In the genomic region with DNA sequence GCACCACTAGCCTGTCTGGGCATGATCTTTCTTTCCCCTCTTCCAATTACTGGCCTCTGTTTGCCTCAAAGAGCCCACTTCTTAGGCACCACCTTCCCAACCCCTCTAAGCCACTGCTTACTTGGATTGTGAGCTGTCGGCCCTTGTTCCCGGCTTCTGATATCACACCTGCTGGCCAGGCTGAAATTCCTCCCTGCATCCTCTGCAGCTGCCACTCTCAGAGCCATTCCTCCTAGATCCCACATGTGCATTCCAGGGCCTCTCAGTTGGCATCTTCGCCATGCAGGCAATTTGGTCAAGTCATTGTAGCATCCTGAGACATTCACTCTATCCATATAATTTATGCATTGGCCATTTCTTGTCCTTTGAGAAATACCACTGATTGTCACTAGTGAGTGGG, we compare ENCODE assay signal across 1 cellular context.
TF ChIP-seq lines count a peak whose summit lies in the region.

No MANE protein-coding gene starts in this region.

TF ChIP-seq in HepG2, 621 proteins besides CTCF, POLR2A, EP300 and RAD21 (continued from another document and continues in another):
- TF ChIP-seq ZNF639 (CRISPR knock-in tag; conservative IDR thresholded peaks at IDR 0.05), result no peak
- no peak for TF ChIP-seq HCFC1 (IDR thresholded peaks at IDR 0.05; ENCODE audit: low read depth, low read length)
- TF ChIP-seq FOXA1 (IDR thresholded peaks at IDR 0.05), result no peak
- TF ChIP-seq FOXA1 (CRISPR knock-in tag; IDR thresholded peaks at IDR 0.05), result no peak
- TF ChIP-seq ZNF281 (CRISPR knock-in tag; IDR thresholded peaks at IDR 0.05; ENCODE audit: borderline replicate concordance), result no peak
- no peak for TF ChIP-seq ZNF431 (CRISPR knock-in tag; IDR thresholded peaks at IDR 0.05; ENCODE audit: borderline replicate concordance, low read depth)
- TF ChIP-seq ZNF460 (CRISPR knock-in tag; IDR thresholded peaks at IDR 0.05; ENCODE audit: borderline replicate concordance), result no peak
- no peak for TF ChIP-seq MLLT10 (CRISPR knock-in tag; IDR thresholded peaks at IDR 0.05)
- TF ChIP-seq ZNF292 (CRISPR knock-in tag; IDR thresholded peaks at IDR 0.05; ENCODE audit: borderline replicate concordance, low read depth), result no peak
- TF ChIP-seq PCBP2 (optimal IDR thresholded peaks at IDR 0.05; ENCODE audit: low read depth, low read length, poor library complexity, severe bottlenecking), result no peak
- no peak for TF ChIP-seq MTA3 (CRISPR knock-in tag; IDR thresholded peaks at IDR 0.05)
- TF ChIP-seq, protein P1, sequence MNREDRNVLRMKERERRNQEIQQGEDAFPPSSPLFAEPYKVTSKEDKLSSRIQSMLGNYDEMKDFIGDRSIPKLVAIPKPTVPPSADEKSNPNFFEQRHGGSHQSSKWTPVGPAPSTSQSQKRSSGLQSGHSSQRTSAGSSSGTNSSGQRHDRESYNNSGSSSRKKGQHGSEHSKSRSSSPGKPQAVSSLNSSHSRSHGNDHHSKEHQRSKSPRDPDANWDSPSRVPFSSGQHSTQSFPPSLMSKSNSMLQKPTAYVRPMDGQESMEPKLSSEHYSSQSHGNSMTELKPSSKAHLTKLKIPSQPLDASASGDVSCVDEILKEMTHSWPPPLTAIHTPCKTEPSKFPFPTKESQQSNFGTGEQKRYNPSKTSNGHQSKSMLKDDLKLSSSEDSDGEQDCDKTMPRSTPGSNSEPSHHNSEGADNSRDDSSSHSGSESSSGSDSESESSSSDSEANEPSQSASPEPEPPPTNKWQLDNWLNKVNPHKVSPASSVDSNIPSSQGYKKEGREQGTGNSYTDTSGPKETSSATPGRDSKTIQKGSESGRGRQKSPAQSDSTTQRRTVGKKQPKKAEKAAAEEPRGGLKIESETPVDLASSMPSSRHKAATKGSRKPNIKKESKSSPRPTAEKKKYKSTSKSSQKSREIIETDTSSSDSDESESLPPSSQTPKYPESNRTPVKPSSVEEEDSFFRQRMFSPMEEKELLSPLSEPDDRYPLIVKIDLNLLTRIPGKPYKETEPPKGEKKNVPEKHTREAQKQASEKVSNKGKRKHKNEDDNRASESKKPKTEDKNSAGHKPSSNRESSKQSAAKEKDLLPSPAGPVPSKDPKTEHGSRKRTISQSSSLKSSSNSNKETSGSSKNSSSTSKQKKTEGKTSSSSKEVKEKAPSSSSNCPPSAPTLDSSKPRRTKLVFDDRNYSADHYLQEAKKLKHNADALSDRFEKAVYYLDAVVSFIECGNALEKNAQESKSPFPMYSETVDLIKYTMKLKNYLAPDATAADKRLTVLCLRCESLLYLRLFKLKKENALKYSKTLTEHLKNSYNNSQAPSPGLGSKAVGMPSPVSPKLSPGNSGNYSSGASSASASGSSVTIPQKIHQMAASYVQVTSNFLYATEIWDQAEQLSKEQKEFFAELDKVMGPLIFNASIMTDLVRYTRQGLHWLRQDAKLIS (CRISPR knock-in tag; IDR thresholded peaks at IDR 0.05), result no peak
- TF ChIP-seq GABPA (IDR thresholded peaks at IDR 0.05; ENCODE audit: low read depth, low read length), result no peak
- no peak for TF ChIP-seq GABPA (CRISPR knock-in tag; IDR thresholded peaks at IDR 0.05; ENCODE audit: low read depth)
- TF ChIP-seq TMF1 (CRISPR knock-in tag; IDR thresholded peaks at IDR 0.05; ENCODE audit: low read depth), result 0 out of 2 replicates have a peak, but pooled peaks have one; percentile 8
- 0 out of 2 replicates have a peak, but pooled peaks have one; percentile 13 for TF ChIP-seq SMC3 (IDR thresholded peaks at IDR 0.05; ENCODE audit: low read length)
- no peak for TF ChIP-seq HNRNPUL1 (IDR thresholded peaks at IDR 0.05; ENCODE audit: low read depth, low read length)
- no peak; the same call in 1 of the 2 replicates for TF ChIP-seq ZNF510 (CRISPR knock-in tag; IDR thresholded peaks at IDR 0.05; ENCODE audit: low read depth)
- no peak for TF ChIP-seq PHF20 (CRISPR knock-in tag; IDR thresholded peaks at IDR 0.05)
- TF ChIP-seq MAX (IDR thresholded peaks at IDR 0.05), result peak; percentile 46; the same call in 1 of the 2 replicates
- TF ChIP-seq GATAD1 (CRISPR knock-in tag; IDR thresholded peaks at IDR 0.05), result no peak
- no peak for TF ChIP-seq PAX8 (CRISPR knock-in tag; IDR thresholded peaks at IDR 0.05; ENCODE audit: borderline replicate concordance)
- TF ChIP-seq, protein P2, sequence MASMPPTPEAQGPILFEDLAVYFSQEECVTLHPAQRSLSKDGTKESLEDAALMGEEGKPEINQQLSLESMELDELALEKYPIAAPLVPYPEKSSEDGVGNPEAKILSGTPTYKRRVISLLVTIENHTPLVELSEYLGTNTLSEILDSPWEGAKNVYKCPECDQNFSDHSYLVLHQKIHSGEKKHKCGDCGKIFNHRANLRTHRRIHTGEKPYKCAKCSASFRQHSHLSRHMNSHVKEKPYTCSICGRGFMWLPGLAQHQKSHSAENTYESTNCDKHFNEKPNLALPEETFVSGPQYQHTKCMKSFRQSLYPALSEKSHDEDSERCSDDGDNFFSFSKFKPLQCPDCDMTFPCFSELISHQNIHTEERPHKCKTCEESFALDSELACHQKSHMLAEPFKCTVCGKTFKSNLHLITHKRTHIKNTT (CRISPR knock-in tag; IDR thresholded peaks at IDR 0.05), result no peak
- TF ChIP-seq ZNF800 (CRISPR knock-in tag; IDR thresholded peaks at IDR 0.05), result 0 out of 2 replicates have a peak, but pooled peaks have one; percentile 4
- TF ChIP-seq, protein P3, sequence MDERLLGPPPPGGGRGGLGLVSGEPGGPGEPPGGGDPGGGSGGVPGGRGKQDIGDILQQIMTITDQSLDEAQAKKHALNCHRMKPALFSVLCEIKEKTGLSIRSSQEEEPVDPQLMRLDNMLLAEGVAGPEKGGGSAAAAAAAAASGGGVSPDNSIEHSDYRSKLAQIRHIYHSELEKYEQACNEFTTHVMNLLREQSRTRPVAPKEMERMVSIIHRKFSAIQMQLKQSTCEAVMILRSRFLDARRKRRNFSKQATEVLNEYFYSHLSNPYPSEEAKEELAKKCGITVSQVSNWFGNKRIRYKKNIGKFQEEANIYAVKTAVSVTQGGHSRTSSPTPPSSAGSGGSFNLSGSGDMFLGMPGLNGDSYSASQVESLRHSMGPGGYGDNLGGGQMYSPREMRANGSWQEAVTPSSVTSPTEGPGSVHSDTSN (CRISPR knock-in tag; IDR thresholded peaks at IDR 0.05), result 0 out of 2 replicates have a peak, but pooled peaks have one; percentile 8
- TF ChIP-seq HNF4A (CRISPR knock-in tag; IDR thresholded peaks at IDR 0.05), result no peak; the same call in 1 of the 2 replicates
- TF ChIP-seq REPIN1 (CRISPR knock-in tag; IDR thresholded peaks at IDR 0.05; ENCODE audit: borderline replicate concordance, low read depth), result no peak
- no peak for TF ChIP-seq NBN (conservative IDR thresholded peaks at IDR 0.05)
- TF ChIP-seq ZKSCAN1 (IDR thresholded peaks at IDR 0.05; ENCODE audit: low read length), result no peak
- TF ChIP-seq NFE2L1 (CRISPR knock-in tag; IDR thresholded peaks at IDR 0.05; ENCODE audit: borderline replicate concordance), result no peak
- no peak for TF ChIP-seq IRX3 (CRISPR knock-in tag; IDR thresholded peaks at IDR 0.05; ENCODE audit: borderline replicate concordance, low read depth)
- TF ChIP-seq ZNF841 (CRISPR knock-in tag; IDR thresholded peaks at IDR 0.05; ENCODE audit: borderline replicate concordance), result no peak
- no peak for TF ChIP-seq SNRNP70 (IDR thresholded peaks at IDR 0.05; ENCODE audit: low read depth, low read length)
- no peak for TF ChIP-seq ZNF749 (CRISPR knock-in tag; IDR thresholded peaks at IDR 0.05; ENCODE audit: borderline replicate concordance)
- TF ChIP-seq ZNF776 (CRISPR knock-in tag; IDR thresholded peaks at IDR 0.05), result no peak
- TF ChIP-seq HMG20B (CRISPR knock-in tag; conservative IDR thresholded peaks at IDR 0.05), result no peak
- TF ChIP-seq, protein P4, sequence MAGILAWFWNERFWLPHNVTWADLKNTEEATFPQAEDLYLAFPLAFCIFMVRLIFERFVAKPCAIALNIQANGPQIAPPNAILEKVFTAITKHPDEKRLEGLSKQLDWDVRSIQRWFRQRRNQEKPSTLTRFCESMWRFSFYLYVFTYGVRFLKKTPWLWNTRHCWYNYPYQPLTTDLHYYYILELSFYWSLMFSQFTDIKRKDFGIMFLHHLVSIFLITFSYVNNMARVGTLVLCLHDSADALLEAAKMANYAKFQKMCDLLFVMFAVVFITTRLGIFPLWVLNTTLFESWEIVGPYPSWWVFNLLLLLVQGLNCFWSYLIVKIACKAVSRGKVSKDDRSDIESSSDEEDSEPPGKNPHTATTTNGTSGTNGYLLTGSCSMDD (CRISPR knock-in tag; IDR thresholded peaks at IDR 0.05), result no peak
- no peak for TF ChIP-seq KAT7 (CRISPR knock-in tag; IDR thresholded peaks at IDR 0.05; ENCODE audit: borderline replicate concordance)
- TF ChIP-seq TAF1 (CRISPR knock-in tag; IDR thresholded peaks at IDR 0.05), result no peak
- no peak for TF ChIP-seq PAXIP1 (CRISPR knock-in tag; conservative IDR thresholded peaks at IDR 0.05)
- no peak for TF ChIP-seq HOXA5 (CRISPR knock-in tag; IDR thresholded peaks at IDR 0.05)
- no peak for TF ChIP-seq ZNF550 (CRISPR knock-in tag; IDR thresholded peaks at IDR 0.05; ENCODE audit: borderline replicate concordance)
- no peak for TF ChIP-seq ZNF577 (CRISPR knock-in tag; IDR thresholded peaks at IDR 0.05; ENCODE audit: borderline replicate concordance, low read depth)
- no peak for TF ChIP-seq ZFP90 (CRISPR knock-in tag; IDR thresholded peaks at IDR 0.05; ENCODE audit: borderline replicate concordance)
- no peak for TF ChIP-seq DPF2 (CRISPR knock-in tag; IDR thresholded peaks at IDR 0.05; ENCODE audit: borderline replicate concordance, low read depth)
- peak; percentile 72; the same call in 1 of the 2 replicates for TF ChIP-seq ZNF572 (CRISPR knock-in tag; IDR thresholded peaks at IDR 0.05)
- TF ChIP-seq RAD51 (IDR thresholded peaks at IDR 0.05; ENCODE audit: borderline replicate concordance), result no peak
- no peak; the same call in 1 of the 2 replicates for TF ChIP-seq NCOR1 (IDR thresholded peaks at IDR 0.05; ENCODE audit: borderline replicate concordance, low read length)
